ENCODE assay signal across 21 cellular contexts in genomic region chr6:52519618-52520017, GRCh38.
"Had no signal": no experiment of that assay in that cellular context is flagged by ENCODE, and none has a peak within 500 bp of the region (broad histone marks: within the 10 kb centered on the region; RNA-seq: fewer than 3 reads in every experiment).

No MANE protein-coding gene starts in this region.

- ATAC-seq: activated CD4-positive, alpha-beta T cell treated with anti-CD3 and anti-CD28 coated beads for 36 hours; activated T-cell treated with anti-CD3 and anti-CD28 coated beads, Interleukin-2, amount 50 U/mL, for 4 hours; left cardiac atrium; natural killer cell treated with Interleukin-12 subunit alpha and Interleukin-12 subunit beta and Interleukin-15 and Interleukin-18, amount 100 ng/mL, for 72 hours; pancreas; psoas muscle had no signal

- H3K9me3 ChIP-seq: breast epithelium, pancreas, psoas muscle, right atrium auricular region, tibial nerve had no signal

- H3K27me3 ChIP-seq: breast epithelium, pancreas, right atrium auricular region, tibial nerve had no signal

- H3K27ac ChIP-seq: pancreas, psoas muscle, right atrium auricular region had no signal

- H3K36me3 ChIP-seq: breast epithelium, pancreas had no signal

- DNase-seq: activated B cell treated with CpG ODN at 0.5 μM for 24 hours; activated CD4-positive, alpha-beta T cell treated with anti-CD3 and anti-CD28 coated beads for 36 hours; activated CD4-positive, alpha-beta T cell treated with anti-CD3 and anti-CD28 coated beads, Interleukin-2, amount 50 U/mL, for 4 hours; activated CD8-positive, alpha-beta memory T cell treated with anti-CD3 and anti-CD28 coated beads, Interleukin-2, amount 50 U/mL, for 48 hours; activated naive CD4-positive, alpha-beta T cell treated with Interleukin-2 at 50 U/mL for 16 hours; activated naive CD8-positive, alpha-beta T cell treated with anti-CD3 and anti-CD28 coated beads for 36 hours; activated T-cell treated with anti-CD3 and anti-CD28 coated beads, Interleukin-2, amount 50 U/mL, for 4 hours; cortex of kidney; erythroblast; head of caudate nucleus; islet precursor cell; left cardiac atrium; pancreas; psoas muscle; stimulated activated CD4-positive, alpha-beta T cell treated with anti-CD3 and anti-CD28 coated beads, Interleukin-12 subunit alpha, Interleukin-12 subunit beta, amount 100 ng/mL, for 4 hours; stimulated activated CD4-positive, alpha-beta T cell treated with anti-CD3 and anti-CD28 coated beads, Interleukin-4, amount 100 ng/mL, for 4 hours; T-helper 9 cell had no signal

- H3K4me3 ChIP-seq: breast epithelium, pancreas, psoas muscle, right atrium auricular region, tibial nerve had no signal
